Comparison of ENCODE assay signal across 8 cellular contexts in genomic region chr2:6826081-6826913, GRCh38. TPM values are rescaled to one million over a fixed set of nuclear protein-coding genes. Genes with fewer than 3 reads are reported as not detected.
DNase-seq lines count a peak whose midpoint lies in the region; ATAC-seq, FAIRE-seq and TF ChIP-seq lines count a peak whose summit lies in the region.

No MANE protein-coding gene starts in this region.

- no peaks in the 10 kb centered on the region for H3K27me3 Mint-ChIP-seq in activated naive CD8-positive, alpha-beta T cell treated with anti-CD3 and anti-CD28 coated beads, Interleukin-2, amount 50 U/mL, for 24 hours

- H3K27ac ChIP-seq in kidney (ENCODE audit: low read depth in 2 of 2, low read length in 2 of 2), result no peak overlapping the region

- TF ChIP-seq CTCF in kidney (IDR thresholded peaks at IDR 0.05; ENCODE audit: borderline replicate concordance, extremely low read depth, insufficient read depth), result peak; percentile 23

- peaks cover 15% of the 10 kb centered on the region for H3K4me1 Mint-ChIP-seq in activated naive CD8-positive, alpha-beta T cell treated with anti-CD3 and anti-CD28 coated beads, Interleukin-2, amount 50 U/mL, for 24 hours

- ATAC-seq in GM21360 (IDR thresholded peaks at IDR 0.05; ENCODE audit: unreplicated experiment) (peak; percentile 96), HG03571 (IDR thresholded peaks at IDR 0.05; ENCODE audit: unreplicated experiment) (peak; percentile 85)
- peak; percentile 86 for ATAC-seq in activated naive CD8-positive, alpha-beta T cell treated with anti-CD3 and anti-CD28 coated beads, Interleukin-2, amount 50 U/mL, for 24 hours

- H3K36me3 Mint-ChIP-seq in activated naive CD8-positive, alpha-beta T cell treated with anti-CD3 and anti-CD28 coated beads, Interleukin-2, amount 50 U/mL, for 24 hours (ENCODE audit: low read depth), result peaks cover 3% of the 10 kb centered on the region

- peaks cover 4 to 6% of the 10 kb centered on the region in 2 donors for H3K9me3 ChIP-seq in kidney (ENCODE audit: control insufficient read depth in 1 of 2, low read length in 2 of 2)

- no peaks in the 10 kb centered on the region for H3K36me3 ChIP-seq in kidney (ENCODE audit: control insufficient read depth in 1 of 2, insufficient read depth in 2 of 2, low read length in 2 of 2)

- H3K4me1 ChIP-seq in kidney (ENCODE audit: control insufficient read depth in 1 of 2, insufficient read depth in 1 of 2, low read depth in 1 of 2, low read length in 2 of 2), result no peaks in the 10 kb centered on the region

- no peak for FAIRE-seq in kidney (lab: Jason Lieb, UNC)

- H3K27ac Mint-ChIP-seq in activated naive CD8-positive, alpha-beta T cell treated with anti-CD3 and anti-CD28 coated beads, Interleukin-2, amount 50 U/mL, for 24 hours, result no peak overlapping the region

- DNase-seq in EL (peak; percentile 83), SK-N-DZ (ENCODE audit: low spot score) (peak; percentile 87), kidney (no peak), NCI-H128 (lab: John Stamatoyannopoulos, UW; ENCODE audit: unreplicated experiment) (no peak)
- DNase-seq in activated naive CD8-positive, alpha-beta T cell treated with anti-CD3 and anti-CD28 coated beads, Interleukin-2, amount 50 U/mL, for 24 hours, result peak; percentile 67
- DNase-seq in stimulated activated CD8-positive, alpha-beta memory T cell treated with anti-CD3 and anti-CD28 coated beads, Interleukin-15, amount 100 ng/mL, for 24 hours (ENCODE audit: low read depth), result peak; percentile 9

- H3K9ac ChIP-seq in kidney (ENCODE audit: low read length in 2 of 2), result no peak overlapping the region

- H3K9me3 Mint-ChIP-seq in activated naive CD8-positive, alpha-beta T cell treated with anti-CD3 and anti-CD28 coated beads, Interleukin-2, amount 50 U/mL, for 24 hours, result peaks cover 9% of the 10 kb centered on the region

- intact Hi-C loops in kidney (cut with DNase I), result no loop called here

- H3K4me3 ChIP-seq in kidney (ENCODE audit: low read length in 2 of 2), result no peak overlapping the region

- H3K4me3 Mint-ChIP-seq in activated naive CD8-positive, alpha-beta T cell treated with anti-CD3 and anti-CD28 coated beads, Interleukin-2, amount 50 U/mL, for 24 hours, result no peak overlapping the region

RNA-seq across cellular contexts. Expression of gene CMPK2, which starts 39.4 kb away (rescaled TPM):
- polyA plus RNA-seq in SK-N-DZ (2014; cell fraction: cytosol; rRNA removed), result 9.5 and 11.1 TPM in 2 replicates
- polyA plus RNA-seq in SK-N-DZ (2014; cell fraction: nucleus; rRNA removed), result 8.0 and 11.9 TPM in 2 replicates
- total RNA-seq in kidney, result 4.5 TPM
- polyA plus RNA-seq in kidney (ENCODE audit: insufficient read depth, low read depth, low replicate concordance), result 2.8 TPM

RNA-seq across cellular contexts. Expression of gene RSAD2, which starts 51.3 kb away (rescaled TPM):
- 0.82 and 1.4 TPM in 2 replicates for polyA plus RNA-seq in SK-N-DZ (2014; cell fraction: cytosol; rRNA removed)
- 0.27 and 0.92 TPM in 2 replicates for polyA plus RNA-seq in SK-N-DZ (2014; cell fraction: nucleus; rRNA removed)
- total RNA-seq in kidney, result 4.5 TPM
- 4.3 TPM for polyA plus RNA-seq in kidney (ENCODE audit: insufficient read depth, low read depth, low replicate concordance)

Comparison
In these comparisons a context has a peak if more than half of its experiments do, and no peak if none do; other contexts are left out.
1. DNase-seq: peak in EL (single experiment), SK-N-DZ (single experiment), activated naive CD8-positive, alpha-beta T cell treated with anti-CD3 and anti-CD28 coated beads, Interleukin-2, amount 50 U/mL, for 24 hours (single experiment) and stimulated activated CD8-positive, alpha-beta memory T cell treated with anti-CD3 and anti-CD28 coated beads, Interleukin-15, amount 100 ng/mL, for 24 hours (single experiment); none in kidney (single experiment) and NCI-H128 (single experiment).
2. Peak in every context shown above with its lines, with median percentiles within 50 percentile points of each other: ATAC-seq.